Comparison of ENCODE assay signal across 8 cellular contexts in genomic region chr2:219442206-219443015, GRCh38. TPM values are rescaled to one million over a fixed set of nuclear protein-coding genes. Genes with fewer than 3 reads are reported as not detected.
DNase-seq lines count a peak whose midpoint lies in the region; ATAC-seq and TF ChIP-seq lines count a peak whose summit lies in the region.

No MANE protein-coding gene starts in this region.

- TF ChIP-seq POLR2A in suprapubic skin (IDR thresholded peaks at IDR 0.05), result no peak

- no peaks in the 10 kb centered on the region for H3K36me3 Mint-ChIP-seq in activated CD4-positive, alpha-beta T cell treated with anti-CD3 and anti-CD28 coated beads for 36 hours (ENCODE audit: low read depth)
- no peaks in the 10 kb centered on the region for H3K36me3 Mint-ChIP-seq in activated naive CD8-positive, alpha-beta T cell
- H3K36me3 Mint-ChIP-seq in immature natural killer cell, result peaks cover 0 to 4% (median 0%) of the 10 kb centered on the region in 3 donors

- intact Hi-C loops in activated CD4-positive, alpha-beta T cell treated with anti-CD3 and anti-CD28 coated beads for 36 hours (cut with DNase I, micrococcal nuclease), result no loop called here

- TF ChIP-seq EP300 in suprapubic skin (IDR thresholded peaks at IDR 0.05), result no peak

- peaks cover 15% of the 10 kb centered on the region for H3K4me1 ChIP-seq in suprapubic skin

- 9% methylated on average over 31 of the region's 45 CpGs for WGBS in suprapubic skin

- ATAC-seq in activated CD4-positive, alpha-beta T cell treated with anti-CD3 and anti-CD28 coated beads for 36 hours, result no peak

- H3K27ac ChIP-seq in suprapubic skin, result peak overlapping the region; percentile 40

- peaks cover 43% of the 10 kb centered on the region for H3K27me3 ChIP-seq in suprapubic skin

- CTCF ChIA-PET in activated CD4-positive, alpha-beta T cell treated with anti-CD3 and anti-CD28 coated beads for 36 hours (lab: Charles Lee), result interaction anchor here (0.8 kb wide), 1 partner anchor 21 kb away, joined by 4 read pairs; no protein-coding TSS in a partner anchor

- peaks cover 13% of the 10 kb centered on the region for H3K4me1 Mint-ChIP-seq in activated CD4-positive, alpha-beta T cell treated with anti-CD3 and anti-CD28 coated beads for 36 hours
- peaks cover 25% of the 10 kb centered on the region for H3K4me1 Mint-ChIP-seq in activated naive CD8-positive, alpha-beta T cell (ENCODE audit: low read depth)
- peaks cover 8 to 9% of the 10 kb centered on the region in 2 donors for H3K4me1 Mint-ChIP-seq in immature natural killer cell

- TF ChIP-seq CTCF in suprapubic skin (IDR thresholded peaks at IDR 0.05), result no peak

- H3K27me3 Mint-ChIP-seq in activated CD4-positive, alpha-beta T cell treated with anti-CD3 and anti-CD28 coated beads for 36 hours, result peaks cover 8% of the 10 kb centered on the region
- H3K27me3 Mint-ChIP-seq in activated naive CD8-positive, alpha-beta T cell, result no peaks in the 10 kb centered on the region
- H3K27me3 Mint-ChIP-seq in immature natural killer cell (ENCODE audit: low read depth in 3 of 3), result peaks cover 7 to 23% (median 12%) of the 10 kb centered on the region in 3 donors

- no peak for DNase-seq in activated CD4-positive, alpha-beta T cell treated with anti-CD3 and anti-CD28 coated beads for 36 hours
- no peak for DNase-seq in activated CD4-positive, alpha-beta T cell treated with anti-CD3 and anti-CD28 coated beads for 4 hours
- no peak for DNase-seq in immature natural killer cell
- DNase-seq in suprapubic skin (ENCODE audit: low spot score in 2 of 2), result peak in 1 of 2 donors; percentile 46
- no peak for DNase-seq in MV-4-11 (lab: John Stamatoyannopoulos, UW)
- DNase-seq in HPDE6-E6E7 (ENCODE audit: extremely low spot score), result no peak
- DNase-seq in cerebellum (ENCODE audit: low spot score), result no peak

- no peaks in the 10 kb centered on the region for H3K36me3 ChIP-seq in suprapubic skin

- H3K9me3 Mint-ChIP-seq in activated CD4-positive, alpha-beta T cell treated with anti-CD3 and anti-CD28 coated beads for 36 hours (ENCODE audit: low read depth), result no peaks in the 10 kb centered on the region
- no peaks in the 10 kb centered on the region for H3K9me3 Mint-ChIP-seq in activated naive CD8-positive, alpha-beta T cell (ENCODE audit: low read depth)
- H3K9me3 Mint-ChIP-seq in immature natural killer cell, result no peaks in the 10 kb centered on the region

- H3K27ac Mint-ChIP-seq in activated CD4-positive, alpha-beta T cell treated with anti-CD3 and anti-CD28 coated beads for 36 hours, result no peak overlapping the region
- peak overlapping the region; percentile 58 for H3K27ac Mint-ChIP-seq in activated naive CD8-positive, alpha-beta T cell
- no peak overlapping the region for H3K27ac Mint-ChIP-seq in immature natural killer cell

- peak overlapping the region; percentile 67 for H3K4me3 ChIP-seq in suprapubic skin

- POLR2A ChIA-PET in activated CD4-positive, alpha-beta T cell treated with anti-CD3 and anti-CD28 coated beads for 36 hours (lab: Charles Lee), result no interaction called here

- H3K9me3 ChIP-seq in suprapubic skin, result no peaks in the 10 kb centered on the region

- peak overlapping the region; percentile 39 for H3K4me3 Mint-ChIP-seq in activated CD4-positive, alpha-beta T cell treated with anti-CD3 and anti-CD28 coated beads for 36 hours
- peak overlapping the region; percentile 78 for H3K4me3 Mint-ChIP-seq in activated naive CD8-positive, alpha-beta T cell
- H3K4me3 Mint-ChIP-seq in immature natural killer cell, result peak overlapping the region; percentile 62 to 79 (median 72)

RNA-seq across cellular contexts. Expression of gene SPEG, which starts 7.8 kb away (rescaled TPM):
- 1 to 10 TPM in 1 of 2 experiments, under 1 TPM in 1; 0.89 to 1.4 TPM for total RNA-seq in activated CD4-positive, alpha-beta T cell treated with anti-CD3 and anti-CD28 coated beads for 36 hours
- not detected for polyA plus RNA-seq in immature natural killer cell
- total RNA-seq in suprapubic skin, result 10 to 100 TPM in 1 of 4 donors, 1 to 10 TPM in 3; 6.5 to 17.2 (median 6.7) TPM
- 11.3 TPM for total RNA-seq in cerebellum

RNA-seq across cellular contexts. Expression of gene DES, which starts 24.2 kb away (rescaled TPM):
- not detected for total RNA-seq in activated CD4-positive, alpha-beta T cell treated with anti-CD3 and anti-CD28 coated beads for 36 hours
- polyA plus RNA-seq in immature natural killer cell, result not detected
- 100 to 1,000 TPM in 1 of 4 donors, 10 to 100 TPM in 3; 11.4 to 100 (median 35.6) TPM for total RNA-seq in suprapubic skin
- total RNA-seq in cerebellum, result 2.0 TPM

RNA-seq across cellular contexts. Expression of gene DNPEP, which starts 54.7 kb away (rescaled TPM):
- total RNA-seq in activated CD4-positive, alpha-beta T cell treated with anti-CD3 and anti-CD28 coated beads for 36 hours, result 10 to 100 TPM; 81.0 to 93.1 TPM
- 10 to 100 TPM; 77.4 to 97.9 (median 78.9) TPM for polyA plus RNA-seq in immature natural killer cell
- 100 to 1,000 TPM in 1 of 4 donors, 10 to 100 TPM in 3; 66.6 to 104 (median 70.5) TPM for total RNA-seq in suprapubic skin
- total RNA-seq in cerebellum, result 15.0 TPM

RNA-seq across cellular contexts. Expression of gene GMPPA, which starts 56.3 kb away (rescaled TPM):
- total RNA-seq in activated CD4-positive, alpha-beta T cell treated with anti-CD3 and anti-CD28 coated beads for 36 hours, result 10 to 100 TPM; 35.2 to 35.5 TPM
- 10 to 100 TPM; 21.4 to 40.9 (median 37.1) TPM for polyA plus RNA-seq in immature natural killer cell
- total RNA-seq in suprapubic skin (10 to 100 TPM; 18.3 to 31.3 (median 22.3) TPM), cerebellum (6.8 TPM)
